In genomic region chr13:45700971-45701900, GRCh38 we compare ENCODE assay signal across 12 cellular contexts. TPM values are rescaled to one million over a fixed set of nuclear protein-coding genes. Genes with fewer than 3 reads are reported as not detected.
DNase-seq lines count a peak whose midpoint lies in the region; ATAC-seq, FAIRE-seq and TF ChIP-seq lines count a peak whose summit lies in the region.
"Had no signal": no experiment of that assay in that cellular context is flagged by ENCODE, and none has a peak within 500 bp of the region (broad histone marks: within the 10 kb centered on the region; RNA-seq: fewer than 3 reads in every experiment).

No MANE protein-coding gene starts in this region.

- no peak overlapping the region for H3K27ac ChIP-seq in OCI-LY7 (ENCODE audit: low read depth, low read length, poor library complexity, severe bottlenecking)
- H3K27ac ChIP-seq: thoracic aorta had no signal

- H3K36me3 ChIP-seq in OCI-LY7 (ENCODE audit: insufficient read depth, low read length), result no peaks in the 10 kb centered on the region
- H3K36me3 ChIP-seq: thoracic aorta had no signal

- ATAC-seq in GM19025 (IDR thresholded peaks at IDR 0.05; ENCODE audit: low read depth, unreplicated experiment) (peak; percentile 56), HG02840 (IDR thresholded peaks at IDR 0.05; ENCODE audit: low FRiP score, unreplicated experiment) (peak; percentile 48)

- no peak overlapping the region for H3K4me2 ChIP-seq in OCI-LY7 (ENCODE audit: low read length)

- no peaks in the 10 kb centered on the region for H4K20me1 ChIP-seq in OCI-LY7 (ENCODE audit: insufficient read depth, low read length)

- no peaks in the 10 kb centered on the region for H3K9me3 ChIP-seq in OCI-LY7 (ENCODE audit: low read length)
- H3K9me3 ChIP-seq: thoracic aorta had no signal

- H3K4me1 ChIP-seq in OCI-LY7 (ENCODE audit: insufficient read depth, low read length, poor library complexity, severe bottlenecking), result no peaks in the 10 kb centered on the region

- TF ChIP-seq CTCF in GM12864 (IDR thresholded peaks at IDR 0.05; ENCODE audit: low read depth, low read length, missing control alignments) (peak; percentile 73), OCI-LY7 (conservative IDR thresholded peaks at IDR 0.05; ENCODE audit: low read length) (0 out of 2 replicates have a peak, but pooled peaks have one; percentile 24)

- H2AFZ ChIP-seq in OCI-LY7 (ENCODE audit: low read length), result no peak overlapping the region

- H3K9me2 ChIP-seq in OCI-LY7 (ENCODE audit: insufficient read depth, low read length), result no peaks in the 10 kb centered on the region

- intact Hi-C loops in OCI-LY7 (cut with micrococcal nuclease; ENCODE audit: unreplicated experiment), result no loop called here

- peak overlapping the region; percentile 63 for H3K4me3 ChIP-seq in GM12864 (ENCODE audit: low read depth, low read length)
- H3K4me3 ChIP-seq in OCI-LY7 (ENCODE audit: low read depth, low read length, poor library complexity, severe bottlenecking), result no peak overlapping the region
- H3K4me3 ChIP-seq: thoracic aorta had no signal

- DNase-seq in GM12864 (ENCODE audit: low read depth) (peak; percentile 96), OCI-LY7 (ENCODE audit: low spot score) (no peak), RCC 7860 (ENCODE audit: low spot score) (no peak), HCEC 1CT (no peak), cerebellar cortex (ENCODE audit: low spot score) (no peak)
- DNase-seq in stimulated activated CD4-positive, alpha-beta T cell treated with anti-CD3 and anti-CD28 coated beads, Interleukin-4, amount 100 ng/mL, for 4 hours, result no peak
- DNase-seq: NCI-H1694, right cardiac atrium had no signal

- no peaks in the 10 kb centered on the region for H3K79me2 ChIP-seq in OCI-LY7 (ENCODE audit: insufficient read depth, low read depth, low read length)

- POLR2A ChIA-PET in OCI-LY7 (lab: Charles Lee), result interaction anchor here (0.7 kb wide), 1 partner anchor 172 kb away, joined by 3 read pairs; no protein-coding TSS in a partner anchor

- no TSS peak for BruUV-seq in OCI-LY7 (replicated peaks; lab: Mats Ljungman, UMichigan)

- no peak for FAIRE-seq in RCC 7860 (lab: Jason Lieb, UNC)

- CTCF ChIA-PET in OCI-LY7 (lab: Charles Lee; ENCODE audit: unreplicated experiment), result no interaction called here

RNA-seq across cellular contexts. Expression of gene CBY2, which starts 0.9 kb away (rescaled TPM):
- total RNA-seq in OCI-LY7 (2014; rRNA removed; shearing (Covaris generic)), result not detected in 2 replicates
- not detected in 2 replicates for total RNA-seq in OCI-LY7 (2022)
- total RNA-seq: cardiac septum, right cardiac atrium, thoracic aorta had no signal
